Comparison of ENCODE assay signal across 19 cellular contexts in the genomic region with DNA sequence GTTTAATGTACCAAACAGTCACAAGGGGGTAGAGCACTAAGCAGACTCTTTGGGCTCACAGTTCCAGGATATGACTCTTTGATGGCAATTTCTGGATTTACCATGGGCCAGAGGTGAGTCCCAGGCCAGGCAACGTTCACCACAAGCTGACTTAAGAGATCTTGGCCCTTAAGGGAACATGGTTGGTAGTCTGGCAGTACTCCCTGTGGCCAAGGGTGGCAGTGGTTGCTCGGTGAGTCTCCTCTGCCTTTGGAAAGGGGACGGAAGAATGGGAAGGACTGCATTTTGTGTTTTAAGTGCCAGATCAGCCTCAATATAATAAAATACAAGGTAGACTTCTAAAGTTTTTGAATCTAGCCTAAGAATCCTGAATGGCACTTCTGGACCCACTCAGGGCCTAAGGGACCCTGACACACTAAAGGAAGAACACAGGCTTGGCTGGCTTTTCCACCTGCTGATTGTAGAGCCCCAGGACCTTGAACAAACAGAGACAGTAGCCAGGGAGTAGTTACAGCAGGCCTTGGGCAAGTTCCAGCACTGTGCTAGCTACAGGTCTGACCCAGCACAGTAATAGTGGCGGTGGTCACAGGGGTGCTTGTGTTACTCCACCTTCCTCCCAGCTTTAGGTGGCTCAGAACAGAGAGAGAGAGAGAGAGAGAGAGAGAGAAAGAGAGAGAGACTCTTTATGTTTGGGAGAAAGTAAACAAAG.
DNase-seq lines count a peak whose midpoint lies in the region; ATAC-seq and TF ChIP-seq lines count a peak whose summit lies in the region.
"Had no signal": no experiment of that assay in that cellular context is flagged by ENCODE, and none has a peak within 500 bp of the region (broad histone marks: within the 10 kb centered on the region; RNA-seq: fewer than 3 reads in every experiment).

No MANE protein-coding gene starts in this region.

- no peaks in the 10 kb centered on the region for H3K36me3 ChIP-seq in body of pancreas (replicated peaks in 1 of 2; ENCODE audit: insufficient read depth in 1 of 2, low read depth in 2 of 2)
- H3K36me3 ChIP-seq in mesendoderm (ENCODE audit: control insufficient read depth, insufficient read depth, low read length), result no peaks in the 10 kb centered on the region
- H3K36me3 ChIP-seq: BLaER1 treated with 17β-estradiol and CSF1 and Interleukin-3, amounts not matched to agents 10 nM and 100 nM; SJCRH30; thyroid gland had no signal

- no peaks in the 10 kb centered on the region for H3K79me2 ChIP-seq in mesendoderm (ENCODE audit: control insufficient read depth, insufficient read depth, low read length)

- H4K8ac ChIP-seq in mesendoderm (ENCODE audit: low read depth, low read length), result no peak overlapping the region

- H3K27me3 ChIP-seq in body of pancreas (no peaks in the 10 kb centered on the region), mesendoderm (ENCODE audit: insufficient read depth, low read length, poor library complexity) (no peaks in the 10 kb centered on the region)
- H3K27me3 ChIP-seq: BLaER1 treated with 17β-estradiol and CSF1 and Interleukin-3, amounts not matched to agents 10 nM and 100 nM; SJCRH30; thyroid gland had no signal

- H3K18ac ChIP-seq in mesendoderm (ENCODE audit: low read length), result no peak overlapping the region

- H2BK5ac ChIP-seq in mesendoderm (ENCODE audit: low read length), result no peak overlapping the region

- DNase-seq in ELR (ENCODE audit: low read depth), result peak; percentile 20
- DNase-seq in HT-29 (ENCODE audit: low spot score), result peak; percentile 22
- peak; percentile 23 to 63 (median 36) for DNase-seq in body of pancreas
- peak; percentile 41 for DNase-seq in mesendoderm
- DNase-seq in effector CD8-positive, alpha-beta T cell (lab: John Stamatoyannopoulos, UW), result no peak
- no peak for DNase-seq in activated CD4-positive, alpha-beta memory T cell treated with anti-CD3 and anti-CD28 coated beads for 36 hours
- no peak for DNase-seq in osteocyte (ENCODE audit: extremely low spot score, unreplicated experiment)
- no peak for DNase-seq in activated CD4-positive, alpha-beta T cell treated with anti-CD3 and anti-CD28 coated beads, Interleukin-2, amount 50 U/mL, for 1 hour
- DNase-seq: activated CD4-positive, alpha-beta memory T cell treated with anti-CD3 and anti-CD28 coated beads, Interleukin-2, amount 10 ng/mL, durations not matched to agents 7 days and 5 days; activated naive CD8-positive, alpha-beta T cell treated with anti-CD3 and anti-CD28 coated beads for 36 hours; activated T-cell treated with anti-CD3 and anti-CD28 coated beads, Interleukin-2, amount 50 U/mL, for 72 hours; DND-41; NCI-H1436 treated with DMSO at 0.1 percent for 48 hours; NCI-H345; nucleus accumbens; thyroid gland had no signal

- peaks cover 0 to 5% (median 0%) of the 10 kb centered on the region in 3 donors for H3K9me3 ChIP-seq in body of pancreas
- H3K9me3 ChIP-seq: SJCRH30, thyroid gland had no signal

- no peak overlapping the region for H4K5ac ChIP-seq in mesendoderm (ENCODE audit: low read length)

- no peak overlapping the region for H2AK5ac ChIP-seq in mesendoderm (ENCODE audit: low read length)

- peaks cover 6% of the 10 kb centered on the region for H3K27me3 Mint-ChIP-seq in activated CD4-positive, alpha-beta memory T cell treated with anti-CD3 and anti-CD28 coated beads for 36 hours
- no peaks in the 10 kb centered on the region for H3K27me3 Mint-ChIP-seq in osteocyte (ENCODE audit: unreplicated experiment)
- H3K27me3 Mint-ChIP-seq: activated CD4-positive, alpha-beta memory T cell treated with anti-CD3 and anti-CD28 coated beads, Interleukin-2, amount 10 ng/mL, durations not matched to agents 7 days and 5 days had no signal

- H2BK120ac ChIP-seq in mesendoderm (ENCODE audit: low read depth, low read length), result no peak overlapping the region

- no peak overlapping the region for H3K23ac ChIP-seq in mesendoderm (ENCODE audit: low read length)

- peak; percentile 74 for ATAC-seq in body of pancreas
- ATAC-seq: activated T-cell treated with anti-CD3 and anti-CD28 coated beads, Interleukin-2, amount 50 U/mL, for 72 hours had no signal

- no peaks in the 10 kb centered on the region for H3K9me3 Mint-ChIP-seq in activated CD4-positive, alpha-beta memory T cell treated with anti-CD3 and anti-CD28 coated beads for 36 hours
- H3K9me3 Mint-ChIP-seq in osteocyte (ENCODE audit: unreplicated experiment), result peaks cover 40% of the 10 kb centered on the region
- H3K9me3 Mint-ChIP-seq: activated CD4-positive, alpha-beta memory T cell treated with anti-CD3 and anti-CD28 coated beads, Interleukin-2, amount 10 ng/mL, durations not matched to agents 7 days and 5 days; central memory CD8-positive, alpha-beta T cell had no signal

- H3K4me1 Mint-ChIP-seq in activated CD4-positive, alpha-beta memory T cell treated with anti-CD3 and anti-CD28 coated beads for 36 hours (ENCODE audit: low read depth), result no peaks in the 10 kb centered on the region
- peaks cover 12% of the 10 kb centered on the region for H3K4me1 Mint-ChIP-seq in osteocyte (ENCODE audit: unreplicated experiment)
- H3K4me1 Mint-ChIP-seq: activated CD4-positive, alpha-beta memory T cell treated with anti-CD3 and anti-CD28 coated beads, Interleukin-2, amount 10 ng/mL, durations not matched to agents 7 days and 5 days; activated naive CD8-positive, alpha-beta T cell treated with anti-CD3 and anti-CD28 coated beads for 36 hours; central memory CD8-positive, alpha-beta T cell had no signal

- TF ChIP-seq CTCF in body of pancreas (IDR thresholded peaks at IDR 0.05) (peak in 4 of 7 experiments; percentile 10 to 29 (median 12)), osteocyte (IDR thresholded peaks at IDR 0.05) (no peak)

- CTCF ChIA-PET in activated CD4-positive, alpha-beta memory T cell treated with anti-CD3 and anti-CD28 coated beads for 36 hours (lab: Charles Lee), result no interaction called here

- H3K56ac ChIP-seq in mesendoderm (ENCODE audit: low read length), result no peak overlapping the region

- H3K4me1 ChIP-seq in body of pancreas (peaks cover 11% of the 10 kb centered on the region), mesendoderm (ENCODE audit: control insufficient read depth, low read depth, low read length) (no peaks in the 10 kb centered on the region)
- H3K4me1 ChIP-seq: BLaER1 treated with 17β-estradiol and CSF1 and Interleukin-3, amounts not matched to agents 10 nM and 100 nM; SJCRH30; thyroid gland had no signal

- no peaks in the 10 kb centered on the region for H3K79me1 ChIP-seq in mesendoderm (ENCODE audit: low read length)

- H3K4me3 ChIP-seq in body of pancreas (no peak overlapping the region), mesendoderm (ENCODE audit: low read length) (no peak overlapping the region)
- H3K4me3 ChIP-seq: BLaER1 treated with 17β-estradiol and CSF1 and Interleukin-3, amounts not matched to agents 10 nM and 100 nM; SJCRH30; thyroid gland had no signal

- H3K9ac ChIP-seq in mesendoderm (ENCODE audit: low read length), result no peak overlapping the region
- H3K9ac ChIP-seq: BLaER1 treated with 17β-estradiol and CSF1 and Interleukin-3, amounts not matched to agents 10 nM and 100 nM had no signal

- no peak overlapping the region for H3K4me3 Mint-ChIP-seq in activated CD4-positive, alpha-beta memory T cell treated with anti-CD3 and anti-CD28 coated beads for 36 hours
- no peak overlapping the region for H3K4me3 Mint-ChIP-seq in osteocyte (ENCODE audit: unreplicated experiment)
- H3K4me3 Mint-ChIP-seq: activated CD4-positive, alpha-beta memory T cell treated with anti-CD3 and anti-CD28 coated beads, Interleukin-2, amount 10 ng/mL, durations not matched to agents 7 days and 5 days; activated naive CD8-positive, alpha-beta T cell treated with anti-CD3 and anti-CD28 coated beads for 36 hours; activated T-cell treated with anti-CD3 and anti-CD28 coated beads, Interleukin-2, amount 50 U/mL, for 72 hours; central memory CD8-positive, alpha-beta T cell had no signal

- POLR2A ChIA-PET in activated CD4-positive, alpha-beta memory T cell treated with anti-CD3 and anti-CD28 coated beads for 36 hours (lab: Charles Lee), result no interaction called here

- no peak overlapping the region for H3K4me2 ChIP-seq in mesendoderm (ENCODE audit: low read length)
- H3K4me2 ChIP-seq: BLaER1 treated with 17β-estradiol and CSF1 and Interleukin-3, amounts not matched to agents 10 nM and 100 nM had no signal

- no peak overlapping the region for H3K4ac ChIP-seq in mesendoderm (ENCODE audit: low read depth, low read length)

- no peak overlapping the region for H3K27ac Mint-ChIP-seq in activated CD4-positive, alpha-beta memory T cell treated with anti-CD3 and anti-CD28 coated beads for 36 hours
- H3K27ac Mint-ChIP-seq in osteocyte (ENCODE audit: unreplicated experiment), result no peak overlapping the region
- H3K27ac Mint-ChIP-seq: activated CD4-positive, alpha-beta memory T cell treated with anti-CD3 and anti-CD28 coated beads, Interleukin-2, amount 10 ng/mL, durations not matched to agents 7 days and 5 days; activated naive CD8-positive, alpha-beta T cell treated with anti-CD3 and anti-CD28 coated beads for 36 hours; activated T-cell treated with anti-CD3 and anti-CD28 coated beads, Interleukin-2, amount 50 U/mL, for 72 hours had no signal

- no peak overlapping the region for H2BK15ac ChIP-seq in mesendoderm (replicated peaks; ENCODE audit: low read depth)

- H3K27ac ChIP-seq in body of pancreas (no peak overlapping the region), mesendoderm (ENCODE audit: low read depth, low read length) (no peak overlapping the region)
- H3K27ac ChIP-seq: BLaER1 treated with 17β-estradiol and CSF1 and Interleukin-3, amounts not matched to agents 10 nM and 100 nM; SJCRH30; thyroid gland had no signal

- intact Hi-C loops in body of pancreas (cut with DNase I), result no loop called here
- intact Hi-C loops in activated CD4-positive, alpha-beta memory T cell treated with anti-CD3 and anti-CD28 coated beads for 36 hours (cut with micrococcal nuclease), result no loop called here

- 60 to 61% methylated on average over 4 of the region's 4 CpGs for WGBS in body of pancreas, 2 donors
- WGBS in mesendoderm (ENCODE audit: extremely low coverage, insufficient coverage, low lambda C conversion rate), result no CpG with 5 or more reads among the region's 4 CpGs

- no peaks in the 10 kb centered on the region for H3K36me3 Mint-ChIP-seq in activated CD4-positive, alpha-beta memory T cell treated with anti-CD3 and anti-CD28 coated beads for 36 hours
- H3K36me3 Mint-ChIP-seq in osteocyte (ENCODE audit: unreplicated experiment), result peaks cover 10% of the 10 kb centered on the region
- H3K36me3 Mint-ChIP-seq: activated naive CD8-positive, alpha-beta T cell treated with anti-CD3 and anti-CD28 coated beads for 36 hours had no signal

- no peak for TF ChIP-seq POLR2A in body of pancreas (IDR thresholded peaks at IDR 0.05)

Comparison
In these comparisons a context has a peak if more than half of its experiments do, and no peak if none do; other contexts are left out.
1. DNase-seq: peak in ELR (single experiment), HT-29 (single experiment), body of pancreas (4 of 4) and mesendoderm (single experiment); none in effector CD8-positive, alpha-beta T cell (single experiment), activated CD4-positive, alpha-beta memory T cell treated with anti-CD3 and anti-CD28 coated beads for 36 hours (single experiment), osteocyte (single experiment) and activated CD4-positive, alpha-beta T cell treated with anti-CD3 and anti-CD28 coated beads, Interleukin-2, amount 50 U/mL, for 1 hour (single experiment).